ENCODE assay signal across 16 cellular contexts in genomic region chr2:46246790-46247189, GRCh38.
DNase-seq lines count a peak whose midpoint lies in the region; ATAC-seq lines count a peak whose summit lies in the region.
"Had no signal": no experiment of that assay in that cellular context is flagged by ENCODE, and none has a peak within 500 bp of the region (broad histone marks: within the 10 kb centered on the region; RNA-seq: fewer than 3 reads in every experiment).

No MANE protein-coding gene starts in this region.

- ATAC-seq in GM18517 (IDR thresholded peaks at IDR 0.05; ENCODE audit: unreplicated experiment) (peak; percentile 61), GM19372 (IDR thresholded peaks at IDR 0.05; ENCODE audit: low read depth, unreplicated experiment) (peak; percentile 53), HG02642 (IDR thresholded peaks at IDR 0.05; ENCODE audit: poor library complexity, unreplicated experiment) (peak; percentile 87), HG03378 (IDR thresholded peaks at IDR 0.05; ENCODE audit: unreplicated experiment) (peak; percentile 90), GM19455 (IDR thresholded peaks at IDR 0.05; ENCODE audit: unreplicated experiment) (no peak)

- no peak for DNase-seq in NCI-H345 treated with DMSO at 0.1 percent for 48 hours (lab: John Stamatoyannopoulos, UW; ENCODE audit: unreplicated experiment)
- DNase-seq in T-helper 1 cell, result no peak
- DNase-seq in hippocampal formation (lab: John Stamatoyannopoulos, UW), result no peak
- DNase-seq: brain microvascular endothelial cell; CD4-positive, alpha-beta T cell; DMS79; NCI-H226; Peyer's patch; small intestine; stimulated activated CD8-positive, alpha-beta memory T cell treated with anti-CD3 and anti-CD28 coated beads, Interleukin-4, amount 100 ng/mL, for 48 hours; substantia nigra had no signal
